ENCODE assay signal across 1 cellular context in the genomic region with DNA sequence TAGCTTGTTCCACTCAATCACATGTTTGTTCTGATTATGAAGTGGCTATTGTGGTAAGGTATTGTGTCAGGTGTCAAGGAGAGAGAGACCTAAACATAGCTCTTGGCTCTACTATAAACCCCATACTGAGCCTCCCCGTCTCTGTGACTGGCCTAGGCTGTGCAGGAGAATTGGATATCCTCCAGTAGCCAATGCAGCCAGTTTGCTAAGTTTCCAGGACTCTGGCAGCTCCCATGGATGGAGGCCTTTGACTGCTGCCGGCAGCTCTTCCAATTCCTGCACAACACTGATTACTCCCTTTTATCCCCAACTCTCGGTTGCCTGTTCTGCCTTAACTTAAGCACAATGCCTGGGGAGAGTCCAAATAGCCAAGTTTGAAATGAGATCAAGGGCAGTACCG.
TF ChIP-seq lines count a peak whose summit lies in the region.

No MANE protein-coding gene starts in this region.

TF ChIP-seq in GM23338, 12 proteins besides CTCF, POLR2A, EP300 and RAD21 (continued from another document):
- TF ChIP-seq, protein P1, sequence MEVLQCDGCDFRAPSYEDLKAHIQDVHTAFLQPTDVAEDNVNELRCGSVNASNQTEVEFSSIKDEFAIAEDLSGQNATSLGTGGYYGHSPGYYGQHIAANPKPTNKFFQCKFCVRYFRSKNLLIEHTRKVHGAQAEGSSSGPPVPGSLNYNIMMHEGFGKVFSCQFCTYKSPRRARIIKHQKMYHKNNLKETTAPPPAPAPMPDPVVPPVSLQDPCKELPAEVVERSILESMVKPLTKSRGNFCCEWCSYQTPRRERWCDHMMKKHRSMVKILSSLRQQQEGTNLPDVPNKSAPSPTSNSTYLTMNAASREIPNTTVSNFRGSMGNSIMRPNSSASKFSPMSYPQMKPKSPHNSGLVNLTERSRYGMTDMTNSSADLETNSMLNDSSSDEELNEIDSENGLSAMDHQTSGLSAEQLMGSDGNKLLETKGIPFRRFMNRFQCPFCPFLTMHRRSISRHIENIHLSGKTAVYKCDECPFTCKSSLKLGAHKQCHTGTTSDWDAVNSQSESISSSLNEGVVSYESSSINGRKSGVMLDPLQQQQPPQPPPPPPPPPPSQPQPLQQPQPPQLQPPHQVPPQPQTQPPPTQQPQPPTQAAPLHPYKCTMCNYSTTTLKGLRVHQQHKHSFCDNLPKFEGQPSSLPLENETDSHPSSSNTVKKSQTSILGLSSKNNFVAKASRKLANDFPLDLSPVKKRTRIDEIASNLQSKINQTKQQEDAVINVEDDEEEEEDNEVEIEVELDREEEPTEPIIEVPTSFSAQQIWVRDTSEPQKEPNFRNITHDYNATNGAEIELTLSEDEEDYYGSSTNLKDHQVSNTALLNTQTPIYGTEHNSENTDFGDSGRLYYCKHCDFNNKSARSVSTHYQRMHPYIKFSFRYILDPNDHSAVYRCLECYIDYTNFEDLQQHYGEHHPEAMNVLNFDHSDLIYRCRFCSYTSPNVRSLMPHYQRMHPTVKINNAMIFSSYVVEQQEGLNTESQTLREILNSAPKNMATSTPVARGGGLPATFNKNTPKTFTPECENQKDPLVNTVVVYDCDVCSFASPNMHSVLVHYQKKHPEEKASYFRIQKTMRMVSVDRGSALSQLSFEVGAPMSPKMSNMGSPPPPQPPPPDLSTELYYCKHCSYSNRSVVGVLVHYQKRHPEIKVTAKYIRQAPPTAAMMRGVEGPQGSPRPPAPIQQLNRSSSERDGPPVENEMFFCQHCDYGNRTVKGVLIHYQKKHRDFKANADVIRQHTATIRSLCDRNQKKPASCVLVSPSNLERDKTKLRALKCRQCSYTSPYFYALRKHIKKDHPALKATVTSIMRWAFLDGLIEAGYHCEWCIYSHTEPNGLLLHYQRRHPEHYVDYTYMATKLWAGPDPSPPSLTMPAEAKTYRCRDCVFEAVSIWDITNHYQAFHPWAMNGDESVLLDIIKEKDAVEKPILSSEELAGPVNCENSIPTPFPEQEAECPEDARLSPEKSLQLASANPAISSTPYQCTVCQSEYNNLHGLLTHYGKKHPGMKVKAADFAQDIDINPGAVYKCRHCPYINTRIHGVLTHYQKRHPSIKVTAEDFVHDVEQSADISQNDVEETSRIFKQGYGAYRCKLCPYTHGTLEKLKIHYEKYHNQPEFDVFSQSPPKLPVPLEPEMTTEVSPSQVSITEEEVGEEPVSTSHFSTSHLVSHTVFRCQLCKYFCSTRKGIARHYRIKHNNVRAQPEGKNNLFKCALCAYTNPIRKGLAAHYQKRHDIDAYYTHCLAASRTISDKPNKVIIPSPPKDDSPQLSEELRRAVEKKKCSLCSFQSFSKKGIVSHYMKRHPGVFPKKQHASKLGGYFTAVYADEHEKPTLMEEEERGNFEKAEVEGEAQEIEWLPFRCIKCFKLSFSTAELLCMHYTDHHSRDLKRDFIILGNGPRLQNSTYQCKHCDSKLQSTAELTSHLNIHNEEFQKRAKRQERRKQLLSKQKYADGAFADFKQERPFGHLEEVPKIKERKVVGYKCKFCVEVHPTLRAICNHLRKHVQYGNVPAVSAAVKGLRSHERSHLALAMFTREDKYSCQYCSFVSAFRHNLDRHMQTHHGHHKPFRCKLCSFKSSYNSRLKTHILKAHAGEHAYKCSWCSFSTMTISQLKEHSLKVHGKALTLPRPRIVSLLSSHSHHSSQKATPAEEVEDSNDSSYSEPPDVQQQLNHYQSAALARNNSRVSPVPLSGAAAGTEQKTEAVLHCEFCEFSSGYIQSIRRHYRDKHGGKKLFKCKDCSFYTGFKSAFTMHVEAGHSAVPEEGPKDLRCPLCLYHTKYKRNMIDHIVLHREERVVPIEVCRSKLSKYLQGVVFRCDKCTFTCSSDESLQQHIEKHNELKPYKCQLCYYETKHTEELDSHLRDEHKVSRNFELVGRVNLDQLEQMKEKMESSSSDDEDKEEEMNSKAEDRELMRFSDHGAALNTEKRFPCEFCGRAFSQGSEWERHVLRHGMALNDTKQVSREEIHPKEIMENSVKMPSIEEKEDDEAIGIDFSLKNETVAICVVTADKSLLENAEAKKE (CRISPR knock-in tag; IDR thresholded peaks at IDR 0.05): no peak
- no peak for TF ChIP-seq CREB1 (CRISPR knock-in tag; IDR thresholded peaks at IDR 0.05; ENCODE audit: low read depth)
- no peak for TF ChIP-seq ZNF114 (CRISPR knock-in tag; IDR thresholded peaks at IDR 0.05)
